12 cellular contexts compared by ENCODE assay signal in the genomic region with DNA sequence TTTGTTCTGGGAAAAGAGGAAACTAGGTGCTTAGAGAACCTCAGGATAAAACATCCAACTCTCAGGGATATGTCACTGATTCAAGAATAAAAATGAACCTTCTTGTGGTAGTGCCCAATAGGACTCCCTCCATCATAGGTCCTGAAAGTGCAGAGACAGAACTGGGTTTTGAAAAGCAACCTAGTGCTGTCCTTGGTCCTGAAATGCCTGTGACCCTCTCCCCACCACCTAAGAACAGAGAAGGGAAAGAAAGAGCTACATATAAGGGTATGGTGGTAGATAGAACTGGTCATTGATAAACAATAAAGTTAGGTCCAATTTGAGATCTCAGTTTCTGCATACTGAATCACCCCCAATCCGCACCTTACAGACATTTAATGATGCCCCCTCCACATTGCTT.
DNase-seq lines count a peak whose midpoint lies in the region; ATAC-seq and TF ChIP-seq lines count a peak whose summit lies in the region.
"Had no signal": no experiment of that assay in that cellular context is flagged by ENCODE, and none has a peak within 500 bp of the region (broad histone marks: within the 10 kb centered on the region; RNA-seq: fewer than 3 reads in every experiment).

No MANE protein-coding gene starts in this region.

- H3K4me3 ChIP-seq in OCI-LY7 (ENCODE audit: low read depth, low read length, poor library complexity, severe bottlenecking) (no peak overlapping the region), testis (no peak overlapping the region), suprapubic skin (no peak overlapping the region), right atrium auricular region (no peak overlapping the region)
- H3K4me3 ChIP-seq: ascending aorta had no signal

- CTCF ChIA-PET in activated naive CD4-positive, alpha-beta T cell treated with anti-CD3 and anti-CD28 coated beads, Interleukin-2, amount 10 ng/mL, durations not matched to agents 7 days and 5 days (lab: Charles Lee): no interaction called here
- CTCF ChIA-PET in OCI-LY7 (lab: Charles Lee; ENCODE audit: unreplicated experiment): interaction anchor here (0.6 kb wide), 1 partner anchor 47 kb away, joined by 3 read pairs; no protein-coding TSS in a partner anchor

- H3K27ac ChIP-seq in OCI-LY7 (ENCODE audit: low read depth, low read length, poor library complexity, severe bottlenecking) (no peak overlapping the region), testis (no peak overlapping the region), suprapubic skin (no peak overlapping the region), right atrium auricular region (no peak overlapping the region)
- H3K27ac ChIP-seq: ascending aorta had no signal

- TF ChIP-seq POLR2A in erythroblast (IDR thresholded peaks at IDR 0.05; ENCODE audit: low read length) (no peak), testis (IDR thresholded peaks at IDR 0.05) (no peak), suprapubic skin (IDR thresholded peaks at IDR 0.05) (no peak)

- H4K20me1 ChIP-seq in OCI-LY7 (ENCODE audit: insufficient read depth, low read length): no peaks in the 10 kb centered on the region

- intact Hi-C loops in OCI-LY7 (cut with micrococcal nuclease; ENCODE audit: unreplicated experiment) (no loop called here), testis (cut with DNase I; ENCODE audit: low total_unique reads) (no loop called here)

- H3K9me2 ChIP-seq in OCI-LY7 (ENCODE audit: insufficient read depth, low read length): no peaks in the 10 kb centered on the region

- WGBS in testis, 2 donors: 52 to 75% methylated on average over 1 of the region's 1 CpG
- WGBS in suprapubic skin: 46% methylated on average over 1 of the region's 1 CpG

- DNase-seq in activated naive CD4-positive, alpha-beta T cell treated with anti-CD3 and anti-CD28 coated beads, Interleukin-2, amount 10 ng/mL, durations not matched to agents 7 days and 5 days: peak; percentile 20
- DNase-seq in activated naive CD4-positive, alpha-beta T cell treated with anti-CD3 and anti-CD28 coated beads, Interleukin-2, amount 50 U/mL, for 72 hours (ENCODE audit: low spot score in 2 of 2): no peak
- DNase-seq in OCI-LY7 (ENCODE audit: low spot score) (peak; percentile 5), erythroblast (lab: John Stamatoyannopoulos, UW) (peak; percentile 29 to 33), testis (peak; percentile 21), suprapubic skin (ENCODE audit: low spot score in 2 of 2) (no peak), right atrium auricular region (ENCODE audit: low spot score) (no peak), NCI-H2171 (lab: John Stamatoyannopoulos, UW) (no peak)
- DNase-seq: NCI-H146, SIG-M5 had no signal

- H3K36me3 Mint-ChIP-seq in activated naive CD4-positive, alpha-beta T cell treated with anti-CD3 and anti-CD28 coated beads, Interleukin-2, amount 10 ng/mL, durations not matched to agents 7 days and 5 days: no peaks in the 10 kb centered on the region
- no peaks in the 10 kb centered on the region for H3K36me3 Mint-ChIP-seq in activated naive CD4-positive, alpha-beta T cell treated with anti-CD3 and anti-CD28 coated beads, Interleukin-2, amount 50 U/mL, for 72 hours
- H3K36me3 Mint-ChIP-seq: stimulated activated memory B cell treated with anti-CD40 and anti-IgM and Interleukin-4, amounts not matched to agents 10 μg/mL and 1 μg/mL and 100 μg/mL, for 72 hours had no signal

- no peaks in the 10 kb centered on the region for H3K4me1 ChIP-seq in OCI-LY7 (ENCODE audit: insufficient read depth, low read length, poor library complexity, severe bottlenecking)
- H3K4me1 ChIP-seq in testis: no peaks in the 10 kb centered on the region
- no peaks in the 10 kb centered on the region for H3K4me1 ChIP-seq in suprapubic skin
- H3K4me1 ChIP-seq in right atrium auricular region: no peaks in the 10 kb centered on the region
- H3K4me1 ChIP-seq: ascending aorta had no signal

- H3K27me3 Mint-ChIP-seq in activated naive CD4-positive, alpha-beta T cell treated with anti-CD3 and anti-CD28 coated beads, Interleukin-2, amount 10 ng/mL, durations not matched to agents 7 days and 5 days: no peaks in the 10 kb centered on the region
- H3K27me3 Mint-ChIP-seq: stimulated activated memory B cell treated with anti-CD40 and anti-IgM and Interleukin-4, amounts not matched to agents 10 μg/mL and 1 μg/mL and 100 μg/mL, for 72 hours had no signal

- H2AFZ ChIP-seq in OCI-LY7 (ENCODE audit: low read length): no peak overlapping the region

- no peaks in the 10 kb centered on the region for H3K36me3 ChIP-seq in OCI-LY7 (ENCODE audit: insufficient read depth, low read length)
- no peaks in the 10 kb centered on the region for H3K36me3 ChIP-seq in testis (ENCODE audit: low read depth, missing control alignments)
- no peaks in the 10 kb centered on the region for H3K36me3 ChIP-seq in suprapubic skin
- no peaks in the 10 kb centered on the region for H3K36me3 ChIP-seq in right atrium auricular region
- H3K36me3 ChIP-seq: ascending aorta had no signal

- peaks cover 11% of the 10 kb centered on the region for H3K9me3 Mint-ChIP-seq in activated naive CD4-positive, alpha-beta T cell treated with anti-CD3 and anti-CD28 coated beads, Interleukin-2, amount 10 ng/mL, durations not matched to agents 7 days and 5 days
- H3K9me3 Mint-ChIP-seq in activated naive CD4-positive, alpha-beta T cell treated with anti-CD3 and anti-CD28 coated beads, Interleukin-2, amount 50 U/mL, for 72 hours: peaks cover 14 to 35% of the 10 kb centered on the region in 2 donors

- TF ChIP-seq EP300 in suprapubic skin (IDR thresholded peaks at IDR 0.05): no peak

- no peak for ATAC-seq in activated naive CD4-positive, alpha-beta T cell treated with anti-CD3 and anti-CD28 coated beads, Interleukin-2, amount 50 U/mL, for 72 hours
- ATAC-seq: stimulated activated memory B cell treated with anti-CD40 and anti-IgM and Interleukin-4, amounts not matched to agents 10 μg/mL and 1 μg/mL and 100 μg/mL, for 72 hours had no signal

- no peaks in the 10 kb centered on the region for H3K79me2 ChIP-seq in OCI-LY7 (ENCODE audit: insufficient read depth, low read depth, low read length)

- H3K4me2 ChIP-seq in OCI-LY7 (ENCODE audit: low read length): no peak overlapping the region

- POLR2A ChIA-PET in OCI-LY7 (lab: Charles Lee): no interaction called here

- no TSS peak for BruUV-seq in OCI-LY7 (replicated peaks; lab: Mats Ljungman, UMichigan)

- no peak overlapping the region for H3K27ac Mint-ChIP-seq in activated naive CD4-positive, alpha-beta T cell treated with anti-CD3 and anti-CD28 coated beads, Interleukin-2, amount 10 ng/mL, durations not matched to agents 7 days and 5 days
- H3K27ac Mint-ChIP-seq in activated naive CD4-positive, alpha-beta T cell treated with anti-CD3 and anti-CD28 coated beads, Interleukin-2, amount 50 U/mL, for 72 hours: no peak overlapping the region
- H3K27ac Mint-ChIP-seq: stimulated activated memory B cell treated with anti-CD40 and anti-IgM and Interleukin-4, amounts not matched to agents 10 μg/mL and 1 μg/mL and 100 μg/mL, for 72 hours had no signal

- no peak for TF ChIP-seq CTCF in OCI-LY7 (conservative IDR thresholded peaks at IDR 0.05; ENCODE audit: low read length)
- no peak for TF ChIP-seq CTCF in testis (IDR thresholded peaks at IDR 0.05)
- TF ChIP-seq CTCF in suprapubic skin (IDR thresholded peaks at IDR 0.05): no peak
- no peak for TF ChIP-seq CTCF in right atrium auricular region (IDR thresholded peaks at IDR 0.05)

- H3K4me3 Mint-ChIP-seq in activated naive CD4-positive, alpha-beta T cell treated with anti-CD3 and anti-CD28 coated beads, Interleukin-2, amount 10 ng/mL, durations not matched to agents 7 days and 5 days: no peak overlapping the region
- H3K4me3 Mint-ChIP-seq: stimulated activated memory B cell treated with anti-CD40 and anti-IgM and Interleukin-4, amounts not matched to agents 10 μg/mL and 1 μg/mL and 100 μg/mL, for 72 hours had no signal

- no peaks in the 10 kb centered on the region for H3K9me3 ChIP-seq in OCI-LY7 (ENCODE audit: low read length)
- no peaks in the 10 kb centered on the region for H3K9me3 ChIP-seq in testis
- peaks cover 5% of the 10 kb centered on the region for H3K9me3 ChIP-seq in suprapubic skin
- no peaks in the 10 kb centered on the region for H3K9me3 ChIP-seq in right atrium auricular region
- H3K9me3 ChIP-seq: ascending aorta had no signal

- no peaks in the 10 kb centered on the region for H3K27me3 ChIP-seq in testis
- no peaks in the 10 kb centered on the region for H3K27me3 ChIP-seq in suprapubic skin
- no peaks in the 10 kb centered on the region for H3K27me3 ChIP-seq in right atrium auricular region
- H3K27me3 ChIP-seq: ascending aorta had no signal

- no peaks in the 10 kb centered on the region for H3K4me1 Mint-ChIP-seq in activated naive CD4-positive, alpha-beta T cell treated with anti-CD3 and anti-CD28 coated beads, Interleukin-2, amount 10 ng/mL, durations not matched to agents 7 days and 5 days
- H3K4me1 Mint-ChIP-seq: stimulated activated memory B cell treated with anti-CD40 and anti-IgM and Interleukin-4, amounts not matched to agents 10 μg/mL and 1 μg/mL and 100 μg/mL, for 72 hours had no signal

Comparison
In these comparisons a context has a peak if more than half of its experiments do, and no peak if none do; other contexts are left out.
1. DNase-seq: peak in activated naive CD4-positive, alpha-beta T cell treated with anti-CD3 and anti-CD28 coated beads, Interleukin-2, amount 10 ng/mL, durations not matched to agents 7 days and 5 days (single experiment), OCI-LY7 (single experiment), erythroblast (2 of 2) and testis (single experiment); none in activated naive CD4-positive, alpha-beta T cell treated with anti-CD3 and anti-CD28 coated beads, Interleukin-2, amount 50 U/mL, for 72 hours (0 of 2), suprapubic skin (0 of 2), right atrium auricular region (single experiment) and NCI-H2171 (single experiment).